In genomic region chr13:97212540-97213146, GRCh38 we compare ENCODE assay signal across 9 cellular contexts. TPM values are rescaled to one million over a fixed set of nuclear protein-coding genes. Genes with fewer than 3 reads are reported as not detected.
A peak's percentile ranks its signal among the peaks of the same experiment; 100 is the strongest.
DNase-seq lines count a peak whose midpoint lies in the region; ATAC-seq and TF ChIP-seq lines count a peak whose summit lies in the region.
"Had no signal": no experiment of that assay in that cellular context is flagged by ENCODE, and none has a peak within 500 bp of the region (broad histone marks: within the 10 kb centered on the region; RNA-seq: fewer than 3 reads in every experiment).

No MANE protein-coding gene starts in this region.

- intact Hi-C loops in stomach (cut with DNase I; ENCODE audit: low total_unique reads) = loop anchor here (10.0 kb wide), 1 partner anchor 132 kb away; no protein-coding TSS in a partner anchor

- TF ChIP-seq CTCF in stomach (IDR thresholded peaks at IDR 0.05) = peak in 4 of 7 experiments; percentile 32 to 50 (median 44)

- peak; percentile 64 for DNase-seq in ELR (ENCODE audit: low read depth)
- DNase-seq in SK-N-DZ (ENCODE audit: low spot score) = peak; percentile 36
- peak; percentile 79 for DNase-seq in globus pallidus (ENCODE audit: low spot score)
- peak; percentile 42 for DNase-seq in stomach
- DNase-seq in DMS114 treated with DMSO at 0.1 percent for 48 hours (lab: John Stamatoyannopoulos, UW; ENCODE audit: unreplicated experiment) = no peak
- DNase-seq in NK-92 (lab: John Stamatoyannopoulos, UW; ENCODE audit: unreplicated experiment) = no peak

- H3K9me3 ChIP-seq in stomach = no peaks in the 10 kb centered on the region

- ATAC-seq in HG03097 (IDR thresholded peaks at IDR 0.05; ENCODE audit: low FRiP score, unreplicated experiment) (peak; percentile 49), HG03045 (IDR thresholded peaks at IDR 0.05; ENCODE audit: unreplicated experiment) (no peak)

- peaks cover 0 to 16% (median 7%) of the 10 kb centered on the region in 4 donors for H3K4me1 ChIP-seq in stomach

- WGBS in stomach, 5 donors = 41 to 59% (median 51%) methylated on average over 5 of the region's 5 CpGs

- TF ChIP-seq POLR2A in stomach (IDR thresholded peaks at IDR 0.05) = no peak

- H3K4me3 ChIP-seq in stomach = no peak overlapping the region

- H3K27ac ChIP-seq in stomach = no peak overlapping the region
- H3K27ac ChIP-seq: KMS-11 had no signal

- no peaks in the 10 kb centered on the region for H3K36me3 ChIP-seq in stomach

- H3K27me3 ChIP-seq in stomach = no peaks in the 10 kb centered on the region

- no peak for TF ChIP-seq EP300 in stomach (IDR thresholded peaks at IDR 0.05)

RNA-seq across cellular contexts. Expression of gene MBNL2, which starts 9.5 kb away (rescaled TPM):
- polyA plus RNA-seq in SK-N-DZ (2014; cell fraction: cytosol; rRNA removed) = 18.6 and 21.7 TPM in 2 replicates
- 28.6 and 35.0 TPM in 2 replicates for polyA plus RNA-seq in SK-N-DZ (2014; cell fraction: nucleus; rRNA removed)
- total RNA-seq in stomach = 10 to 100 TPM; 23.9 to 74.5 (median 50.0) TPM
- polyA plus RNA-seq in stomach = 10 to 100 TPM in 2 of 3 donors, 1 to 10 TPM in 1; 8.3 to 17.6 (median 15.9) TPM

Comparison
In these comparisons a context has a peak if more than half of its experiments do, and no peak if none do; other contexts are left out.
1. DNase-seq: peak in ELR (single experiment), SK-N-DZ (single experiment), globus pallidus (single experiment) and stomach (single experiment); none in DMS114 treated with DMSO at 0.1 percent for 48 hours (single experiment) and NK-92 (single experiment).